27 cellular contexts compared by ENCODE assay signal in the genomic region with DNA sequence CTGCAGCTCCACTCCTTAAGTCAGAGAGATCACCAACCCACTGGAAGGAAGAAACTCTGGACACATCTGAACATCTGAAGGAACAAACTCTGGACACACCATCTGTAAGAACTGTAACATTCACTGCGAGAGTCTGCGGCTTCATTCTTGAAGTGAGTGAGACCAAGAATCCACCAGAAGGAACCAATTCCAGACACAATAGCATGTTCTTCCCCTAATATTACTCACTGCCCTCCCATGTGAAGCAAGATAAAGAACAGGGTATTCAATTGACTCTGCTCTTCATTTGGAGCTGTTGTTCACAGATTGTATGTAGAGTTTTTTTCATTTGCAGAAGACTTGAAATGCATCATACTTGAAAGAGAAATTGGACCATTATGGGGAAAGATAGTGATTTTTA. TPM values are rescaled to one million over a fixed set of nuclear protein-coding genes. Genes with fewer than 3 reads are reported as not detected.
A peak's percentile ranks its signal among the peaks of the same experiment; 100 is the strongest.
DNase-seq lines count a peak whose midpoint lies in the region; ATAC-seq and TF ChIP-seq lines count a peak whose summit lies in the region.
"Had no signal": no experiment of that assay in that cellular context is flagged by ENCODE, and none has a peak within 500 bp of the region (broad histone marks: within the 10 kb centered on the region; RNA-seq: fewer than 3 reads in every experiment).

No MANE protein-coding gene starts in this region.

- no peak for TF ChIP-seq EP300 in ovary (IDR thresholded peaks at IDR 0.05)

- intact Hi-C loops in CD14-positive monocyte (cut with micrococcal nuclease) (loop anchor here in 1 of 2 donors (10.0 kb wide), 1 partner anchor 767 kb away; no protein-coding TSS in a partner anchor), ovary (cut with DNase I) (loop anchor here in 2 of 4 donors (5.0 to 10.0 kb wide), 2 partner anchors 577 to 765 kb away; no protein-coding TSS in a partner anchor)

- TF ChIP-seq CTCF in CD14-positive monocyte (IDR thresholded peaks at IDR 0.05) (no peak), ovary (IDR thresholded peaks at IDR 0.05) (no peak)

- H3K27me3 ChIP-seq in ovary, result no peaks in the 10 kb centered on the region
- H3K27me3 ChIP-seq: heart left ventricle, tibial artery had no signal

- H3K4me1 ChIP-seq in ovary (ENCODE audit: insufficient read depth), result no peaks in the 10 kb centered on the region
- H3K4me1 ChIP-seq: heart left ventricle, tibial artery had no signal

- no peaks in the 10 kb centered on the region for H3K36me3 Mint-ChIP-seq in CD14-positive monocyte
- H3K36me3 Mint-ChIP-seq: brain had no signal

- peaks cover 1% of the 10 kb centered on the region for H3K4me1 Mint-ChIP-seq in CD14-positive monocyte
- H3K4me1 Mint-ChIP-seq: brain had no signal

- no peak overlapping the region for H3K27ac Mint-ChIP-seq in CD14-positive monocyte
- H3K27ac Mint-ChIP-seq: brain; stimulated activated naive CD8-positive, alpha-beta T cell treated with anti-CD3 and anti-CD28 coated beads, Interleukin-15, Interleukin-2, amounts not matched to agents 100 ng/mL and 50 ng/mL, for 24 hours had no signal

- H3K27me3 Mint-ChIP-seq in CD14-positive monocyte (ENCODE audit: low read depth in 3 of 3), result peaks cover 1 to 4% (median 3%) of the 10 kb centered on the region in 3 donors

- no peaks in the 10 kb centered on the region for H3K9me3 ChIP-seq in ovary
- H3K9me3 ChIP-seq: heart left ventricle, tibial artery had no signal

- ATAC-seq in GM18499 (IDR thresholded peaks at IDR 0.05; ENCODE audit: insufficient read depth, unreplicated experiment) (peak; percentile 60), GM19395 (IDR thresholded peaks at IDR 0.05; ENCODE audit: unreplicated experiment) (peak; percentile 51), HG02759 (IDR thresholded peaks at IDR 0.05; ENCODE audit: unreplicated experiment) (peak; percentile 59), HG03342 (IDR thresholded peaks at IDR 0.05; ENCODE audit: unreplicated experiment) (peak; percentile 55), GM18909 (IDR thresholded peaks at IDR 0.05; ENCODE audit: poor library complexity, unreplicated experiment) (no peak), GM18858 (IDR thresholded peaks at IDR 0.05; ENCODE audit: unreplicated experiment) (no peak)
- ATAC-seq: heart left ventricle, PC-3, Right ventricle myocardium inferior, sciatic nerve had no signal

- no peak for TF ChIP-seq POLR2A in ovary (IDR thresholded peaks at IDR 0.05)

- H3K4me3 Mint-ChIP-seq in CD14-positive monocyte, result no peak overlapping the region
- H3K4me3 Mint-ChIP-seq: brain; stimulated activated naive CD8-positive, alpha-beta T cell treated with anti-CD3 and anti-CD28 coated beads, Interleukin-15, Interleukin-2, amounts not matched to agents 100 ng/mL and 50 ng/mL, for 24 hours had no signal

- H3K36me3 ChIP-seq in ovary, result no peaks in the 10 kb centered on the region
- H3K36me3 ChIP-seq: heart left ventricle, tibial artery, WERI-Rb-1 had no signal

- 89 to 97% (median 95%) methylated on average over 2 of the region's 2 CpGs for WGBS in ovary, 3 donors

- H3K9me3 Mint-ChIP-seq in CD14-positive monocyte, result peaks cover 0 to 6% (median 4%) of the 10 kb centered on the region in 7 donors
- H3K9me3 Mint-ChIP-seq: stimulated activated naive CD8-positive, alpha-beta T cell treated with anti-CD3 and anti-CD28 coated beads, Interleukin-15, Interleukin-2, amounts not matched to agents 100 ng/mL and 50 ng/mL, for 24 hours had no signal

- DNase-seq in CD14-positive monocyte (ENCODE audit: low spot score) (no peak), ovary (no peak)
- DNase-seq: activated effector memory CD4-positive, alpha-beta T cell treated with Interleukin-2 at 50 U/mL for 16 hours; DMS79; effector CD8-positive, alpha-beta T cell; H7; heart left ventricle; NCI-H2081; NCI-H226; PC-3; stimulated activated CD4-positive, alpha-beta T cell treated with anti-CD3 and anti-CD28 coated beads, Interleukin-4, amount 100 ng/mL, for 4 hours; tibial artery; WERI-Rb-1 had no signal

- no peak overlapping the region for H3K4me3 ChIP-seq in ovary
- H3K4me3 ChIP-seq: heart left ventricle, tibial artery had no signal

- no peak overlapping the region for H3K27ac ChIP-seq in ovary
- H3K27ac ChIP-seq: heart left ventricle, tibial artery, WERI-Rb-1 had no signal

RNA-seq across cellular contexts. Expression of a gene that starts 10.8 kb away (rescaled TPM):
- polyA plus RNA-seq in CD14-positive monocyte (not detected), ovary (under 1 TPM; 0.04 to 0.07 TPM)
- total RNA-seq in ovary, result under 1 TPM in 6 of 7 donors, not detected in 1; 0.10 to 0.47 (median 0.14) TPM
- total RNA-seq: epithelial cell of proximal tubule, fibroblast of villous mesenchyme, lung microvascular endothelial cell, PC-3, Right ventricle myocardium inferior had no signal
- polyA plus RNA-seq: BJ, heart left ventricle had no signal

RNA-seq across cellular contexts. Expression of a gene that starts 27.0 kb away (rescaled TPM):
- 100 to 1,000 TPM in 1 of 2 donors, 10 to 100 TPM in 1; 93.9 to 115 TPM for polyA plus RNA-seq in CD14-positive monocyte
- total RNA-seq in ovary, result 100 to 1,000 TPM in 4 of 7 donors, 10 to 100 TPM in 3; 36.6 to 111 (median 104) TPM
- 100 to 1,000 TPM in 1 of 2 donors, 10 to 100 TPM in 1; 90.1 to 124 TPM for polyA plus RNA-seq in ovary

Comparison
In these comparisons a context has a peak if more than half of its experiments do, and no peak if none do; other contexts are left out.
1. ATAC-seq: peak in GM18499 (single experiment), GM19395 (single experiment), HG02759 (single experiment) and HG03342 (single experiment); none in GM18909 (single experiment) and GM18858 (single experiment).